19 cellular contexts compared by ENCODE assay signal in the genomic region with DNA sequence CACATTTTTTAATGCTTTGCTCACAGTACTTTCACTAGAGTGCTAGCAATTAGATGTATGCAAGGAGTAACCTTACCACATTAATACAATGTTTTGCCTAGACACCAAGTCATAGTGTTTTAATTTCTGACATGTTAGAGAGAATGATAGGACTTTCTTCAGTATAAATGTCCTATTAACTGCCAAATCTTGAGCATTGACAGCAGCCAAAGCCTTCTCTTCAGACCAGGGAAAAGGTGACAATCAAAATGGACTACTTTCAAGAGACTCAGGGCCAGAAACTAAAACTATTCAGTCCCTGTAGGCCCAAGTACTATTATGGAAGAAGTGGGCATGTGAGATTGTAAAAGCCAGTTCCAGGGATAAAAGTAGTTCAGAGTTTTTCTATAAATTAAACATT.
A peak's percentile ranks its signal among the peaks of the same experiment; 100 is the strongest.
DNase-seq lines count a peak whose midpoint lies in the region; ATAC-seq and TF ChIP-seq lines count a peak whose summit lies in the region.
"Had no signal": no experiment of that assay in that cellular context is flagged by ENCODE, and none has a peak within 500 bp of the region (broad histone marks: within the 10 kb centered on the region; RNA-seq: fewer than 3 reads in every experiment).

No MANE protein-coding gene starts in this region.

- H3K36me3 Mint-ChIP-seq in nephron (ENCODE audit: low read depth): peaks cover 8% of the 10 kb centered on the region
- peaks cover 0 to 5% of the 10 kb centered on the region in 2 donors for H3K36me3 Mint-ChIP-seq in activated T-cell treated with anti-CD3 and anti-CD28 coated beads, Interleukin-2, amount 50 U/mL, for 72 hours (ENCODE audit: insufficient read depth in 2 of 2)
- H3K36me3 Mint-ChIP-seq: CD8-positive, alpha-beta T cell had no signal

- H3K9me3 Mint-ChIP-seq in nephron: peaks cover 20% of the 10 kb centered on the region
- peaks cover 8 to 11% of the 10 kb centered on the region in 2 donors for H3K9me3 Mint-ChIP-seq in activated T-cell treated with anti-CD3 and anti-CD28 coated beads, Interleukin-2, amount 50 U/mL, for 72 hours

- TF ChIP-seq CTCF in nephron (IDR thresholded peaks at IDR 0.05; ENCODE audit: unreplicated experiment in 3 of 3) (no peak), thyroid gland (IDR thresholded peaks at IDR 0.05) (no peak)

- peak; percentile 25 for ATAC-seq in Right ventricle myocardium superior (ENCODE audit: poor library complexity)
- no peak for ATAC-seq in activated T-cell treated with anti-CD3 and anti-CD28 coated beads, Interleukin-2, amount 50 U/mL, for 72 hours (replicated peaks in 1 of 2)
- ATAC-seq: A549; CD8-positive, alpha-beta T cell had no signal

- DNase-seq in Right ventricle myocardium superior (no peak), cardiac septum (ENCODE audit: low spot score) (no peak), globus pallidus (ENCODE audit: low spot score) (peak; percentile 24), NCI-H526 treated with DMSO at 0.1 percent for 48 hours (lab: John Stamatoyannopoulos, UW) (no peak), thyroid gland (no peak)
- DNase-seq in activated T-cell treated with anti-CD3 and anti-CD28 coated beads, Interleukin-2, amount 50 U/mL, for 72 hours: no peak
- DNase-seq: AML-193; Caco-2; Calu3; CD4-positive, alpha-beta T cell; CD8-positive, alpha-beta T cell; DMS79 treated with DMSO at 0.1 percent for 48 hours; GF-D8 had no signal

- H3K4me1 Mint-ChIP-seq in nephron: no peaks in the 10 kb centered on the region
- H3K4me1 Mint-ChIP-seq in activated T-cell treated with anti-CD3 and anti-CD28 coated beads, Interleukin-2, amount 50 U/mL, for 72 hours (ENCODE audit: low read depth): no peaks in the 10 kb centered on the region
- H3K4me1 Mint-ChIP-seq: B cell had no signal

- no peak overlapping the region for H3K27ac ChIP-seq in thyroid gland
- H3K27ac ChIP-seq: 22Rv1; A549; BLaER1 treated with 17β-estradiol and CSF1 and Interleukin-3, amounts not matched to agents 10 nM and 100 nM; C4-2B had no signal

- H3K9me3 ChIP-seq in thyroid gland: no peaks in the 10 kb centered on the region
- H3K9me3 ChIP-seq: A549 had no signal

- H3K27me3 ChIP-seq in thyroid gland: no peaks in the 10 kb centered on the region
- H3K27me3 ChIP-seq: BLaER1 treated with 17β-estradiol and CSF1 and Interleukin-3, amounts not matched to agents 10 nM and 100 nM had no signal

- intact Hi-C loops in Right ventricle myocardium superior (cut with DNase I) (no loop called here), cardiac septum (cut with DNase I) (no loop called here), thyroid gland (cut with DNase I) (no loop called here)

- no peak overlapping the region for H3K4me3 Mint-ChIP-seq in nephron
- no peak overlapping the region for H3K4me3 Mint-ChIP-seq in activated T-cell treated with anti-CD3 and anti-CD28 coated beads, Interleukin-2, amount 50 U/mL, for 72 hours
- H3K4me3 Mint-ChIP-seq: B cell; CD4-positive, alpha-beta T cell; CD8-positive, alpha-beta T cell had no signal

- no peak for TF ChIP-seq POLR2A in thyroid gland (IDR thresholded peaks at IDR 0.05)

- no peaks in the 10 kb centered on the region for H3K4me1 ChIP-seq in thyroid gland
- H3K4me1 ChIP-seq: A549; BLaER1 treated with 17β-estradiol and CSF1 and Interleukin-3, amounts not matched to agents 10 nM and 100 nM; Caco-2 had no signal

- no peaks in the 10 kb centered on the region for H3K27me3 Mint-ChIP-seq in nephron (ENCODE audit: low read depth)
- H3K27me3 Mint-ChIP-seq in activated T-cell treated with anti-CD3 and anti-CD28 coated beads, Interleukin-2, amount 50 U/mL, for 72 hours (ENCODE audit: low read depth): no peaks in the 10 kb centered on the region
- H3K27me3 Mint-ChIP-seq: B cell; CD4-positive, alpha-beta T cell had no signal

- H3K27ac Mint-ChIP-seq in nephron: peak overlapping the region; percentile 66 to 78 (median 74)
- H3K27ac Mint-ChIP-seq in activated T-cell treated with anti-CD3 and anti-CD28 coated beads, Interleukin-2, amount 50 U/mL, for 72 hours: no peak overlapping the region
- H3K27ac Mint-ChIP-seq: B cell; CD4-positive, alpha-beta T cell; CD8-positive, alpha-beta T cell had no signal

- no peak overlapping the region for H3K4me3 ChIP-seq in thyroid gland (replicated peaks in 1 of 3)
- H3K4me3 ChIP-seq: A549; BLaER1 treated with 17β-estradiol and CSF1 and Interleukin-3, amounts not matched to agents 10 nM and 100 nM had no signal

- H3K36me3 ChIP-seq in thyroid gland: no peaks in the 10 kb centered on the region
- H3K36me3 ChIP-seq: BLaER1 treated with 17β-estradiol and CSF1 and Interleukin-3, amounts not matched to agents 10 nM and 100 nM had no signal
